ENCODE assay signal across 23 cellular contexts in genomic region chr9:5574998-5575397, GRCh38. TPM values are rescaled to one million over a fixed set of nuclear protein-coding genes. Genes with fewer than 3 reads are reported as not detected.
DNase-seq lines count a peak whose midpoint lies in the region; ATAC-seq and TF ChIP-seq lines count a peak whose summit lies in the region.
"Had no signal": no experiment of that assay in that cellular context is flagged by ENCODE, and none has a peak within 500 bp of the region (broad histone marks: within the 10 kb centered on the region; RNA-seq: fewer than 3 reads in every experiment).

No MANE protein-coding gene starts in this region.

- peaks cover 3% of the 10 kb centered on the region for H3K9me3 Mint-ChIP-seq in chondrocyte (ENCODE audit: low read depth)
- H3K9me3 Mint-ChIP-seq: CD8-positive, alpha-beta T cell; HFFc6; nephron progenitor cell had no signal

- H3K27ac Mint-ChIP-seq in chondrocyte (ENCODE audit: unreplicated experiment): no peak overlapping the region
- H3K27ac Mint-ChIP-seq: activated naive CD8-positive, alpha-beta T cell; activated T-helper 1 cell treated with anti-CD3 and anti-CD28 coated beads, Interleukin-12 subunit alpha, Interleukin-12 subunit beta, Interleukin-2, Interleukin-4 antibody, amounts not matched to agents 30 ng/mL and 10 ng/mL and 1 ng/mL, durations not matched to agents 14 hours and 24 hours and 36 hours; CD8-positive, alpha-beta T cell; HFFc6; nephron progenitor cell; progenitor cell of endocrine pancreas had no signal

- TF ChIP-seq CTCF in GM10266 (IDR thresholded peaks at IDR 0.05; ENCODE audit: control insufficient read depth, insufficient read depth, low read depth, missing control alignments) (peak; percentile 14), Loucy (conservative IDR thresholded peaks at IDR 0.05; ENCODE audit: low read length) (peak; percentile 45), chondrocyte (IDR thresholded peaks at IDR 0.05) (peak; percentile 10)

- no peak overlapping the region for H2AFZ ChIP-seq in Loucy (ENCODE audit: low read length)

- H3K4me3 Mint-ChIP-seq in chondrocyte (ENCODE audit: unreplicated experiment): no peak overlapping the region
- H3K4me3 Mint-ChIP-seq: activated naive CD8-positive, alpha-beta T cell; activated T-helper 1 cell treated with anti-CD3 and anti-CD28 coated beads, Interleukin-12 subunit alpha, Interleukin-12 subunit beta, Interleukin-2, Interleukin-4 antibody, amounts not matched to agents 30 ng/mL and 10 ng/mL and 1 ng/mL, durations not matched to agents 14 hours and 24 hours and 36 hours; CD8-positive, alpha-beta T cell; HFFc6; nephron progenitor cell had no signal

- H3K4me1 Mint-ChIP-seq in chondrocyte (ENCODE audit: low read depth): peaks cover 5% of the 10 kb centered on the region
- H3K4me1 Mint-ChIP-seq: nephron progenitor cell had no signal

- DNase-seq in ACHN (peak; percentile 9), GM10266 (ENCODE audit: extremely low spot score) (no peak), chondrocyte (ENCODE audit: low spot score) (no peak), NCI-H446 treated with DMSO at 0.1 percent for 48 hours (lab: John Stamatoyannopoulos, UW) (no peak), superior temporal gyrus (ENCODE audit: extremely low spot score) (no peak), C1 segment of cervical spinal cord (lab: John Stamatoyannopoulos, UW) (no peak)
- DNase-seq: CD8-positive, alpha-beta T cell; colonic mucosa; DMS79 treated with DMSO at 0.1 percent for 48 hours; HFFc6; hippocampal formation; midbrain; NCI-H2029 treated with DMSO at 0.1 percent for 48 hours; NCI-H524 treated with DMSO at 0.1 percent for 48 hours; nephron progenitor cell; stimulated activated CD4-positive, alpha-beta T cell treated with anti-CD3 and anti-CD28 coated beads, Interleukin-2, amount 100 ng/mL, for 24 hours; stimulated activated naive CD4-positive, alpha-beta T cell treated with Interleukin-2 at 50 U/mL for 16 hours; transverse colon had no signal

- H3K36me3 Mint-ChIP-seq in chondrocyte (ENCODE audit: low read depth): peaks cover 2% of the 10 kb centered on the region
- H3K36me3 Mint-ChIP-seq: CD8-positive, alpha-beta T cell had no signal

- no peak overlapping the region for H3K4me2 ChIP-seq in Loucy (ENCODE audit: low read depth, low read length, poor library complexity, severe bottlenecking)

- H3K9me2 ChIP-seq in Loucy (replicated peaks; ENCODE audit: low read depth, low read length): no peaks in the 10 kb centered on the region

- H3K27me3 Mint-ChIP-seq in chondrocyte (ENCODE audit: low read depth): no peaks in the 10 kb centered on the region
- H3K27me3 Mint-ChIP-seq: activated naive CD8-positive, alpha-beta T cell; progenitor cell of endocrine pancreas had no signal

- no peaks in the 10 kb centered on the region for H3K36me3 ChIP-seq in Loucy (ENCODE audit: insufficient read depth, low read length)
- H3K36me3 ChIP-seq: colonic mucosa, transverse colon had no signal

- H3K4me3 ChIP-seq in Loucy (ENCODE audit: low read length, poor library complexity, severe bottlenecking): no peak overlapping the region
- H3K4me3 ChIP-seq: colonic mucosa, transverse colon had no signal

- no peak overlapping the region for H3K9ac ChIP-seq in Loucy (ENCODE audit: low read depth, low read length, poor library complexity, severe bottlenecking)

- H3K9me3 ChIP-seq in Loucy (ENCODE audit: insufficient read depth, low read depth, low read length): no peaks in the 10 kb centered on the region
- H3K9me3 ChIP-seq: colonic mucosa, transverse colon had no signal

- in situ Hi-C loops in ACHN (cut with HindIII; ENCODE audit: low pct_ligation_motif_present, low pct_unique_long_range_greater_than_20kb, low sequenced_read_pairs): no loop called here

- H3F3A ChIP-seq in Loucy (ENCODE audit: low read depth): no peaks in the 10 kb centered on the region

- H3K79me2 ChIP-seq in Loucy (ENCODE audit: insufficient read depth, low read length): no peaks in the 10 kb centered on the region

- H4K20me1 ChIP-seq in Loucy (ENCODE audit: insufficient read depth, low read length, poor library complexity, severe bottlenecking): no peaks in the 10 kb centered on the region

- no peaks in the 10 kb centered on the region for H3K27me3 ChIP-seq in Loucy (ENCODE audit: insufficient read depth, low read length, poor library complexity, severe bottlenecking)
- H3K27me3 ChIP-seq: colonic mucosa, transverse colon had no signal

- H3K4me1 ChIP-seq in Loucy (ENCODE audit: insufficient read depth, low read length, poor library complexity, severe bottlenecking): peaks cover 22% of the 10 kb centered on the region
- H3K4me1 ChIP-seq: colonic mucosa, transverse colon had no signal

- ATAC-seq in GM21526 (IDR thresholded peaks at IDR 0.05; ENCODE audit: low FRiP score, unreplicated experiment): no peak
- ATAC-seq: CD8-positive, alpha-beta T cell had no signal

RNA-seq across cellular contexts. Expression of gene RIC1, which starts 53.9 kb away (rescaled TPM):
- total RNA-seq in chondrocyte: 34.4 to 40.7 TPM (median 39.3 TPM) in 3 replicates
